ENCODE assay signal across 8 cellular contexts in the genomic region with DNA sequence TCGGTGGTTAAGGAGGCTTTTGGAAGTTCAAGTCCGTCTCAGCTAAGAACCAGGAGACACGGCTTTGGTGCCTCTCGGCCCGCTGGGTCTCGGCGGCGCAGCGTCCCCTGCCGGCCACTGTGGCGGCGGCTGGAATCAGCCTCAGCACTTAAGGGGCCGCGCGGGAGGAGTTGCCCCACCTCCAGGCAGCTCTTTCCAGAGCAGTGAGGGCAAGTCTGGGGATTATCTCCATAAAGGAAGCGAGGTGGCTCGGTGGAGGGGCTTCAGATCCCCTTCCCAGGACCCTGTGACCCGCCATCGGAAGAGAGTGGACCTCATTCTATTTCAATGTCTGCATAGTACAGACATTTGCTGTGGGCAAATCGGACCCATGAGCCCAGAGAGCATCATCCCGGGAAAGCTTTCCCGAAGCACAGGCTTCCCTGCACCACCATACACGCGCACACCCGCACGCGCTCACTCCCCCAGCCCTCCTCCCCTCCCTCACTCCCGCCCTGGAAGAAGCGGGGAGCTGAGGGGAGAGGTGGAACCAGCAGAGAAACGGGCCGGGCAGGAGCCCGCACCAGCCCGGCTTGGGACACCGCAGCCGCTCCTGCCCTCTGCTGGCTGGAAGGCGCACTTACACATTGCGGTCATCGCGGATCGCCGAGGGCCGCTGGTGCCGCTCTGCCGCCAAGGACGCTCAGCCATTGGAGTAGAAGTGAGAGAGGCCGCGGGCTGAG. TPM values are rescaled to one million over a fixed set of nuclear protein-coding genes. Genes with fewer than 3 reads are reported as not detected.
A peak's percentile ranks its signal among the peaks of the same experiment; 100 is the strongest.
DNase-seq lines count a peak whose midpoint lies in the region; ATAC-seq lines count a peak whose summit lies in the region.

No MANE protein-coding gene starts in this region.

- H3K4me3 ChIP-seq in CD4-positive, alpha-beta memory T cell (ENCODE audit: low read length in 2 of 2), result peak overlapping the region; percentile 68 to 79
- H3K4me3 ChIP-seq in effector memory CD4-positive, alpha-beta T cell (ENCODE audit: insufficient read depth, low read depth, low read length, poor library complexity, severe bottlenecking), result peak overlapping the region; percentile 61
- peak overlapping the region; percentile 81 for H3K4me3 ChIP-seq in mesendoderm (ENCODE audit: low read length)

- H3K36me3 ChIP-seq in CD4-positive, alpha-beta memory T cell (ENCODE audit: insufficient read depth, low read length), result no peaks in the 10 kb centered on the region
- H3K36me3 ChIP-seq in effector memory CD4-positive, alpha-beta T cell (ENCODE audit: control insufficient read depth, insufficient read depth, low read length), result no peaks in the 10 kb centered on the region
- H3K36me3 ChIP-seq in mesendoderm (ENCODE audit: control insufficient read depth, insufficient read depth, low read length), result no peaks in the 10 kb centered on the region

- H3K27me3 ChIP-seq in CD4-positive, alpha-beta memory T cell (ENCODE audit: insufficient read depth, low read length), result no peaks in the 10 kb centered on the region
- peaks cover 5% of the 10 kb centered on the region for H3K27me3 ChIP-seq in effector memory CD4-positive, alpha-beta T cell (replicated peaks; ENCODE audit: control insufficient read depth, insufficient read depth, low read length, poor library complexity, severe bottlenecking)
- no peaks in the 10 kb centered on the region for H3K27me3 ChIP-seq in mesendoderm (ENCODE audit: insufficient read depth, low read length, poor library complexity)

- no peaks in the 10 kb centered on the region for H3K79me1 ChIP-seq in mesendoderm (ENCODE audit: low read length)

- peaks cover 3 to 14% (median 10%) of the 10 kb centered on the region in 4 donors for H3K4me1 Mint-ChIP-seq in CD4-positive, alpha-beta memory T cell
- H3K4me1 Mint-ChIP-seq in activated CD8-positive, alpha-beta T cell treated with anti-CD3 and anti-CD28 coated beads, Interleukin-2, amount 10 ng/mL, durations not matched to agents 7 days and 5 days (ENCODE audit: low read depth), result peaks cover 14% of the 10 kb centered on the region

- peak overlapping the region; percentile 88 to 95 (median 91) for H3K4me3 Mint-ChIP-seq in CD4-positive, alpha-beta memory T cell
- H3K4me3 Mint-ChIP-seq in activated CD8-positive, alpha-beta T cell treated with anti-CD3 and anti-CD28 coated beads, Interleukin-2, amount 10 ng/mL, durations not matched to agents 7 days and 5 days, result peak overlapping the region; percentile 86

- no CpG with 5 or more reads among the region's 47 CpGs for WGBS in mesendoderm (ENCODE audit: extremely low coverage, insufficient coverage, low lambda C conversion rate)

- H3K27ac ChIP-seq in CD4-positive, alpha-beta memory T cell (ENCODE audit: low read depth, low read length), result peak overlapping the region; percentile 3
- no peak overlapping the region for H3K27ac ChIP-seq in effector memory CD4-positive, alpha-beta T cell (ENCODE audit: insufficient read depth, low read length, poor library complexity, severe bottlenecking)
- no peak overlapping the region for H3K27ac ChIP-seq in mesendoderm (ENCODE audit: low read depth, low read length)

- CTCF ChIA-PET in CD4-positive, alpha-beta memory T cell (lab: Charles Lee; ENCODE audit: partially characterized antibody), result interaction anchor here (0.7 to 5.1 kb wide), 47 partner anchors 9 to 645 kb away, joined by 3 to 78 read pairs (median 4); partner anchors contain the start of genes RNASE2, RNASE6 and SLC39A2
- CTCF ChIA-PET in activated CD8-positive, alpha-beta T cell treated with anti-CD3 and anti-CD28 coated beads, Interleukin-2, amount 10 ng/mL, durations not matched to agents 7 days and 5 days (lab: Charles Lee), result interaction anchor here (0.5 to 5.9 kb wide), 59 partner anchors 9 to 510 kb away, joined by 3 to 79 read pairs (median 5); partner anchors contain the start of genes ARHGEF40, EDDM3A, PIP4P1 and RNASE4

- H3K9ac ChIP-seq in mesendoderm (ENCODE audit: low read length), result peak overlapping the region; percentile 94

- no peaks in the 10 kb centered on the region for H3K36me3 Mint-ChIP-seq in CD4-positive, alpha-beta memory T cell
- no peaks in the 10 kb centered on the region for H3K36me3 Mint-ChIP-seq in activated CD8-positive, alpha-beta T cell treated with anti-CD3 and anti-CD28 coated beads, Interleukin-2, amount 10 ng/mL, durations not matched to agents 7 days and 5 days (ENCODE audit: low read depth)

- H4K5ac ChIP-seq in mesendoderm (ENCODE audit: low read length), result no peak overlapping the region

- H3K9me3 ChIP-seq in CD4-positive, alpha-beta memory T cell (ENCODE audit: control insufficient read depth in 1 of 2, low read length in 2 of 2), result no peaks in the 10 kb centered on the region
- no peaks in the 10 kb centered on the region for H3K9me3 ChIP-seq in effector memory CD4-positive, alpha-beta T cell (ENCODE audit: control insufficient read depth, low read length)

- peak; percentile 72 to 79 (median 76) for DNase-seq in CD4-positive, alpha-beta memory T cell
- peak; percentile 86 for DNase-seq in NCI-H82 (lab: John Stamatoyannopoulos, UW)
- DNase-seq in activated CD8-positive, alpha-beta T cell treated with anti-CD3 and anti-CD28 coated beads, Interleukin-2, amount 10 ng/mL, durations not matched to agents 7 days and 5 days, result peak; percentile 83
- peak; percentile 54 to 65 (median 60) for DNase-seq in effector memory CD4-positive, alpha-beta T cell
- DNase-seq in mesendoderm, result peak; percentile 98
- DNase-seq in stimulated activated CD8-positive, alpha-beta memory T cell treated with anti-CD3 and anti-CD28 coated beads, Interleukin-12 subunit alpha, Interleukin-12 subunit beta, amount 100 ng/mL, for 24 hours (ENCODE audit: extremely low read depth), result peak; percentile 44

- peak overlapping the region; percentile 28 for H4K8ac ChIP-seq in mesendoderm (ENCODE audit: low read depth, low read length)

- no peaks in the 10 kb centered on the region for H3K79me2 ChIP-seq in mesendoderm (ENCODE audit: control insufficient read depth, insufficient read depth, low read length)

- intact Hi-C loops in CD4-positive, alpha-beta memory T cell (cut with micrococcal nuclease), result loop anchor here (1.0 to 5.0 kb wide), 5 partner anchors 10 to 274 kb away; partner anchors contain the start of gene METTL17

- H3K27me3 Mint-ChIP-seq in CD4-positive, alpha-beta memory T cell, result peaks cover 11 to 12% of the 10 kb centered on the region in 2 donors
- peaks cover 47% of the 10 kb centered on the region for H3K27me3 Mint-ChIP-seq in activated CD8-positive, alpha-beta T cell treated with anti-CD3 and anti-CD28 coated beads, Interleukin-2, amount 10 ng/mL, durations not matched to agents 7 days and 5 days (ENCODE audit: low read depth)

- POLR2A ChIA-PET in CD4-positive, alpha-beta memory T cell (lab: Charles Lee; ENCODE audit: partially characterized antibody), result interaction anchor here (0.6 to 1.0 kb wide), 4 partner anchors 12 to 133 kb away, joined by 3 to 5 read pairs (median 3); no protein-coding TSS in a partner anchor
- POLR2A ChIA-PET in activated CD8-positive, alpha-beta T cell treated with anti-CD3 and anti-CD28 coated beads, Interleukin-2, amount 10 ng/mL, durations not matched to agents 7 days and 5 days (lab: Charles Lee), result interaction anchor here (0.8 kb wide), 1 partner anchor 112 kb away, joined by 3 read pairs; no protein-coding TSS in a partner anchor

- no peak overlapping the region for H2BK120ac ChIP-seq in mesendoderm (ENCODE audit: low read depth, low read length)

- no peaks in the 10 kb centered on the region for H3K9me3 Mint-ChIP-seq in CD4-positive, alpha-beta memory T cell
- H3K9me3 Mint-ChIP-seq in activated CD8-positive, alpha-beta T cell treated with anti-CD3 and anti-CD28 coated beads, Interleukin-2, amount 10 ng/mL, durations not matched to agents 7 days and 5 days (ENCODE audit: insufficient read depth), result no peaks in the 10 kb centered on the region

- ATAC-seq in GM19438 (IDR thresholded peaks at IDR 0.05; ENCODE audit: low read depth, unreplicated experiment) (peak; percentile 92), HG03565 (IDR thresholded peaks at IDR 0.05; ENCODE audit: unreplicated experiment) (peak; percentile 89)
- ATAC-seq in activated CD8-positive, alpha-beta T cell treated with anti-CD3 and anti-CD28 coated beads, Interleukin-2, amount 10 ng/mL, durations not matched to agents 7 days and 5 days, result peak; percentile 91

- H2BK15ac ChIP-seq in mesendoderm (replicated peaks; ENCODE audit: low read depth), result no peak overlapping the region

- H3K56ac ChIP-seq in mesendoderm (ENCODE audit: low read length), result peak overlapping the region; percentile 100

- peak overlapping the region; percentile 51 to 93 (median 81) for H3K27ac Mint-ChIP-seq in CD4-positive, alpha-beta memory T cell
- H3K27ac Mint-ChIP-seq in activated CD8-positive, alpha-beta T cell treated with anti-CD3 and anti-CD28 coated beads, Interleukin-2, amount 10 ng/mL, durations not matched to agents 7 days and 5 days, result peak overlapping the region; percentile 56

- peaks cover 15% of the 10 kb centered on the region for H3K4me1 ChIP-seq in CD4-positive, alpha-beta memory T cell (ENCODE audit: insufficient read depth, low read length)
- peaks cover 3% of the 10 kb centered on the region for H3K4me1 ChIP-seq in effector memory CD4-positive, alpha-beta T cell (ENCODE audit: control insufficient read depth, insufficient read depth, low read length, poor library complexity, severe bottlenecking)
- peaks cover 3% of the 10 kb centered on the region for H3K4me1 ChIP-seq in mesendoderm (ENCODE audit: control insufficient read depth, low read depth, low read length)

- H3K23ac ChIP-seq in mesendoderm (ENCODE audit: low read length), result no peak overlapping the region

- no peak overlapping the region for H2AK5ac ChIP-seq in mesendoderm (ENCODE audit: low read length)

- H2BK5ac ChIP-seq in mesendoderm (ENCODE audit: low read length), result peak overlapping the region; percentile 73

- H3K4ac ChIP-seq in mesendoderm (ENCODE audit: low read depth, low read length), result peak overlapping the region; percentile 46

- H3K18ac ChIP-seq in mesendoderm (ENCODE audit: low read length), result peak overlapping the region; percentile 20

- peak overlapping the region; percentile 99 for H3K4me2 ChIP-seq in mesendoderm (ENCODE audit: low read length)

RNA-seq across cellular contexts. Expression of gene RNASE2, which starts 15.9 kb away (rescaled TPM):
- total RNA-seq in CD4-positive, alpha-beta memory T cell, result not detected
- polyA plus RNA-seq in CD4-positive, alpha-beta memory T cell, result not detected
- not detected for total RNA-seq in activated CD8-positive, alpha-beta T cell treated with anti-CD3 and anti-CD28 coated beads, Interleukin-2, amount 10 ng/mL, durations not matched to agents 7 days and 5 days
- not detected for polyA plus RNA-seq in mesendoderm (2013, experiment 1 of 2)
- polyA plus RNA-seq in mesendoderm (2013, experiment 2 of 2), result not detected

RNA-seq across cellular contexts. Expression of gene METTL17, which starts 18.6 kb away (rescaled TPM):
- 100 to 1,000 TPM; 119 to 125 TPM for total RNA-seq in CD4-positive, alpha-beta memory T cell
- polyA plus RNA-seq in CD4-positive, alpha-beta memory T cell, result 10 to 100 TPM; 36.9 to 42.0 TPM
- total RNA-seq in activated CD8-positive, alpha-beta T cell treated with anti-CD3 and anti-CD28 coated beads, Interleukin-2, amount 10 ng/mL, durations not matched to agents 7 days and 5 days, result 100 to 1,000 TPM in 1 of 2 experiments, 10 to 100 TPM in 1; 97.5 to 103 TPM
- polyA plus RNA-seq in mesendoderm (2013, experiment 1 of 2), result 74.8 TPM
- 69.2 TPM for polyA plus RNA-seq in mesendoderm (2013, experiment 2 of 2)

RNA-seq across cellular contexts. Expression of gene SLC39A2, which starts 27.9 kb away (rescaled TPM):
- total RNA-seq in CD4-positive, alpha-beta memory T cell, result under 1 TPM in 1 of 2 experiments, not detected in 1; 0.67 TPM
- polyA plus RNA-seq in CD4-positive, alpha-beta memory T cell, result not detected
- not detected for total RNA-seq in activated CD8-positive, alpha-beta T cell treated with anti-CD3 and anti-CD28 coated beads, Interleukin-2, amount 10 ng/mL, durations not matched to agents 7 days and 5 days
- 0.03 TPM for polyA plus RNA-seq in mesendoderm (2013, experiment 1 of 2)
- 0.04 TPM for polyA plus RNA-seq in mesendoderm (2013, experiment 2 of 2)

RNA-seq across cellular contexts. Expression of gene NDRG2, which starts 53.7 kb away (rescaled TPM):
- 10 to 100 TPM; 31.9 to 32.4 TPM for total RNA-seq in CD4-positive, alpha-beta memory T cell
- polyA plus RNA-seq in CD4-positive, alpha-beta memory T cell, result 10 to 100 TPM; 26.9 to 34.5 TPM
- total RNA-seq in activated CD8-positive, alpha-beta T cell treated with anti-CD3 and anti-CD28 coated beads, Interleukin-2, amount 10 ng/mL, durations not matched to agents 7 days and 5 days, result 1 to 10 TPM; 6.2 to 7.6 TPM
- polyA plus RNA-seq in mesendoderm (2013, experiment 1 of 2), result 22.2 TPM
- 22.7 TPM for polyA plus RNA-seq in mesendoderm (2013, experiment 2 of 2)

RNA-seq across cellular contexts. Expression of gene TPPP2, which starts 58.9 kb away (rescaled TPM):
- total RNA-seq in CD4-positive, alpha-beta memory T cell, result not detected
- not detected for polyA plus RNA-seq in CD4-positive, alpha-beta memory T cell
- not detected for total RNA-seq in activated CD8-positive, alpha-beta T cell treated with anti-CD3 and anti-CD28 coated beads, Interleukin-2, amount 10 ng/mL, durations not matched to agents 7 days and 5 days
- 0.06 TPM for polyA plus RNA-seq in mesendoderm (2013, experiment 1 of 2)
- polyA plus RNA-seq in mesendoderm (2013, experiment 2 of 2), result not detected

Comparison
In these comparisons a context has a peak if more than half of its experiments do, and no peak if none do; other contexts are left out.
1. DNase-seq: peak in every context shown above with its lines; median percentile 98 in mesendoderm; 86 in NCI-H82; 83 in activated CD8-positive, alpha-beta T cell treated with anti-CD3 and anti-CD28 coated beads, Interleukin-2, amount 10 ng/mL, durations not matched to agents 7 days and 5 days; 76 in CD4-positive, alpha-beta memory T cell; 60 in effector memory CD4-positive, alpha-beta T cell; 44 in stimulated activated CD8-positive, alpha-beta memory T cell treated with anti-CD3 and anti-CD28 coated beads, Interleukin-12 subunit alpha, Interleukin-12 subunit beta, amount 100 ng/mL, for 24 hours.